In the genomic region with DNA sequence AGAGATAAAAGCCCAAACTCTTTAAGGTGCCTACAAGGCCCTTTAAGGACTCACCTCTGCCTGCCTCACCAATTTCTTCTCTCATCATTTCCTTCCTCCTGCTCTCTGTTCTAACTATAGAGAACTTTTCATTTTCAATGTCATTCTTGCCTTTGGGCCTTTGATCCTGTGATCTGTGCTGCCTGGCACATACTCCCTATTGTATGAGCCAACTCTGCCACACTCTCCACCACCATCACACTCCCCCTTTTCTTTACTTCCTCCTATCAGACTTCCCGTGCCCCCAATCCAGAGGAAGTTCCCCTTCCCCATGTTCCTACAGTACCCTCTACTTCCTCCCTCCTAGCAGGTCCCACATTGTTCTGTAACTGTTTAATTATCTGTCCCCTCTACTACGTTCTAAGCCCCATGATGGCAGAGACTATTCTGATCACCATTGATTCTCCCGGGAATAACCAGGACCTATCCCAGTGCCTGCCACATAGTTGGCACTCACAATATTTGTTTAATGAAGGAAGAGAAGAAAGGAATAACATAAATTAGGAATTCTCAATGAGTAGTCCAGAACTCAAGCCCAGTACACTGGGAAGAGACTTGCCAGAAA, we compare ENCODE assay signal across 12 cellular contexts. TPM values are rescaled to one million over a fixed set of nuclear protein-coding genes. Genes with fewer than 3 reads are reported as not detected.
DNase-seq lines count a peak whose midpoint lies in the region; ATAC-seq, FAIRE-seq and TF ChIP-seq lines count a peak whose summit lies in the region.
"Had no signal": no experiment of that assay in that cellular context is flagged by ENCODE, and none has a peak within 500 bp of the region (broad histone marks: within the 10 kb centered on the region; RNA-seq: fewer than 3 reads in every experiment).

No MANE protein-coding gene starts in this region.

- no peaks in the 10 kb centered on the region for H3K79me2 ChIP-seq in HepG2 (ENCODE audit: insufficient read depth, low read length)

- CTCF ChIA-PET in HepG2 (lab: Yijun Ruan, JAX; ENCODE audit: low intra/inter-chr PET ratio, low total read pairs), result no interaction called here

- FAIRE-seq in HepG2 (lab: Jason Lieb, UNC), result no peak
- FAIRE-seq: TTC549 had no signal

- H3K27me3 Mint-ChIP-seq in activated T-helper 2 cell treated with anti-CD3 and anti-CD28 coated beads, Interferon-gamma antibody, Interleukin-2, Interleukin-4, amounts not matched to agents 10 μg/mL and 5 μg/mL and 100 μg/mL, durations not matched to agents 14 hours and 24 hours and 36 hours (ENCODE audit: low read depth), result no peaks in the 10 kb centered on the region
- no peaks in the 10 kb centered on the region for H3K27me3 Mint-ChIP-seq in memory B cell

- H2AFZ ChIP-seq in HepG2 (ENCODE audit: low read length), result no peak overlapping the region

- TF ChIP-seq RAD21 in liver (IDR thresholded peaks at IDR 0.05), result no peak
- TF ChIP-seq RAD21 in HepG2 (CRISPR knock-in tag; IDR thresholded peaks at IDR 0.05), result no peak

- H3K36me3 ChIP-seq in liver (ENCODE audit: control insufficient read depth in 4 of 4, insufficient read depth in 3 of 4, low read depth in 1 of 4, low read length in 3 of 4) (no peaks in the 10 kb centered on the region), HepG2 (replicated peaks in 1 of 2; ENCODE audit: control insufficient read depth in 1 of 2, insufficient read depth in 2 of 2, low read length in 2 of 2) (no peaks in the 10 kb centered on the region), vagina (no peaks in the 10 kb centered on the region), WERI-Rb-1 (no peaks in the 10 kb centered on the region)
- H3K36me3 ChIP-seq: adrenal gland, ovary had no signal

- peaks cover 4% of the 10 kb centered on the region for H3K9me3 Mint-ChIP-seq in activated T-helper 2 cell treated with anti-CD3 and anti-CD28 coated beads, Interferon-gamma antibody, Interleukin-2, Interleukin-4, amounts not matched to agents 10 μg/mL and 5 μg/mL and 100 μg/mL, durations not matched to agents 14 hours and 24 hours and 36 hours
- H3K9me3 Mint-ChIP-seq in memory B cell, result no peaks in the 10 kb centered on the region

- intact Hi-C loops in HepG2 (cut with micrococcal nuclease; ENCODE audit: unreplicated experiment), result no loop called here
- intact Hi-C loops in activated T-helper 2 cell treated with anti-CD3 and anti-CD28 coated beads, Interferon-gamma antibody, Interleukin-2, Interleukin-4, amounts not matched to agents 10 μg/mL and 5 μg/mL and 100 μg/mL, durations not matched to agents 14 hours and 24 hours and 36 hours (cut with micrococcal nuclease), result no loop called here
- intact Hi-C loops in vagina (cut with DNase I), result no loop called here
- intact Hi-C loops in lower leg skin (cut with DNase I; ENCODE audit: low total_unique reads), result no loop called here

- H3K4me3 Mint-ChIP-seq in activated T-helper 2 cell treated with anti-CD3 and anti-CD28 coated beads, Interferon-gamma antibody, Interleukin-2, Interleukin-4, amounts not matched to agents 10 μg/mL and 5 μg/mL and 100 μg/mL, durations not matched to agents 14 hours and 24 hours and 36 hours (ENCODE audit: low read depth), result peak overlapping the region; percentile 23
- H3K4me3 Mint-ChIP-seq in memory B cell, result peak overlapping the region; percentile 57

- no peak overlapping the region for H3K4me2 ChIP-seq in HepG2 (ENCODE audit: low read depth, low read length)

- H3K4me3 ChIP-seq in liver (ENCODE audit: low read depth in 1 of 3, low read length in 3 of 3) (no peak overlapping the region), HepG2 (replicated peaks in 1 of 3; ENCODE audit: insufficient read depth in 1 of 3, low read depth in 2 of 3, low read length in 3 of 3) (no peak overlapping the region), vagina (no peak overlapping the region), WERI-Rb-1 (ENCODE audit: low read depth, low read length) (no peak overlapping the region), lower leg skin (ENCODE audit: low read depth, poor library complexity, severe bottlenecking) (no peak overlapping the region)
- H3K4me3 ChIP-seq: adrenal gland, ovary had no signal

- H3K4me1 ChIP-seq in liver (ENCODE audit: control insufficient read depth in 4 of 4, insufficient read depth in 4 of 4, low read length in 3 of 4), result peaks cover 12 to 24% (median 19%) of the 10 kb centered on the region in 4 donors
- 0 out of 2 replicates have a peak, but pooled peaks cover 13% of the 10 kb centered on the region for H3K4me1 ChIP-seq in HepG2 (ENCODE audit: insufficient read depth, low read length)
- peaks cover 56% of the 10 kb centered on the region for H3K4me1 ChIP-seq in vagina

- no peak for TF ChIP-seq EP300 in HepG2 (IDR thresholded peaks at IDR 0.05; ENCODE audit: low read depth in 2 of 2, low read length in 2 of 2)
- no peak for TF ChIP-seq EP300 in HepG2 (CRISPR knock-in tag; IDR thresholded peaks at IDR 0.05; ENCODE audit: borderline replicate concordance)

- H3K4me1 Mint-ChIP-seq in activated T-helper 2 cell treated with anti-CD3 and anti-CD28 coated beads, Interferon-gamma antibody, Interleukin-2, Interleukin-4, amounts not matched to agents 10 μg/mL and 5 μg/mL and 100 μg/mL, durations not matched to agents 14 hours and 24 hours and 36 hours (ENCODE audit: low read depth), result peaks cover 89% of the 10 kb centered on the region
- peaks cover 81% of the 10 kb centered on the region for H3K4me1 Mint-ChIP-seq in memory B cell

- H3K9ac ChIP-seq in liver (ENCODE audit: low read depth in 1 of 2, low read length in 2 of 2) (no peak overlapping the region), HepG2 (ENCODE audit: insufficient read depth, low read depth, low read length) (no peak overlapping the region)

- H3K27ac ChIP-seq in liver (ENCODE audit: low read depth in 1 of 2, low read length in 2 of 2) (peak overlapping the region; percentile 81 to 85), HepG2 (ENCODE audit: extremely low read length, insufficient read depth, low read length) (no peak overlapping the region), vagina (peak overlapping the region; percentile 10), WERI-Rb-1 (no peak overlapping the region)
- H3K27ac ChIP-seq: ovary had no signal

- H3K9me3 ChIP-seq in liver (ENCODE audit: control insufficient read depth in 4 of 4, low read length in 3 of 4) (no peaks in the 10 kb centered on the region), HepG2 (ENCODE audit: low read length) (no peaks in the 10 kb centered on the region), vagina (no peaks in the 10 kb centered on the region), WERI-Rb-1 (ENCODE audit: severe bottlenecking) (no peaks in the 10 kb centered on the region)
- H3K9me3 ChIP-seq: adrenal gland, ovary had no signal

- ATAC-seq in HepG2, result no peak
- no peak for ATAC-seq in memory B cell (ENCODE audit: low read depth)

- DNase-seq in HepG2 (ENCODE audit: low spot score), result no peak
- no peak for DNase-seq in activated T-helper 2 cell treated with anti-CD3 and anti-CD28 coated beads, Interferon-gamma antibody, Interleukin-2, Interleukin-4, amounts not matched to agents 10 μg/mL and 5 μg/mL and 100 μg/mL, durations not matched to agents 14 hours and 24 hours and 36 hours (ENCODE audit: low spot score)
- no peak for DNase-seq in memory B cell (ENCODE audit: low spot score in 2 of 2)
- no peak for DNase-seq in vagina (ENCODE audit: extremely low spot score in 2 of 2)
- no peak for DNase-seq in NCI-H510A treated with DMSO at 0.1 percent for 48 hours (lab: John Stamatoyannopoulos, UW)
- DNase-seq in WERI-Rb-1, result no peak
- DNase-seq in lower leg skin (ENCODE audit: low spot score in 2 of 2), result no peak
- DNase-seq: NCI-H1436 treated with DMSO at 0.1 percent for 48 hours, ovary had no signal

- in situ Hi-C loops in HepG2 (cut with HindIII; ENCODE audit: extremely low pct_ligation_motif_present, low pct_unique_long_range_greater_than_20kb), result no loop called here

- TF ChIP-seq CTCF in liver (IDR thresholded peaks at IDR 0.05; ENCODE audit: low read depth, low read length, missing input control), result no peak
- TF ChIP-seq CTCF in HepG2 (CRISPR knock-in tag; IDR thresholded peaks at IDR 0.05), result no peak
- TF ChIP-seq CTCF in vagina (IDR thresholded peaks at IDR 0.05), result no peak
- TF ChIP-seq CTCF in WERI-Rb-1 (IDR thresholded peaks at IDR 0.05; ENCODE audit: low read depth, low read length), result no peak
- no peak for TF ChIP-seq CTCF in lower leg skin (IDR thresholded peaks at IDR 0.05)

- H3K27me3 ChIP-seq in liver (ENCODE audit: control insufficient read depth in 4 of 4, insufficient read depth in 4 of 4, low read length in 3 of 4) (no peaks in the 10 kb centered on the region), HepG2 (ENCODE audit: control insufficient read depth in 1 of 2, insufficient read depth in 2 of 2, low read length in 2 of 2) (peaks cover 0 to 1% of the 10 kb centered on the region in 2 experiments; a peak in 1 of 5 replicates), vagina (no peaks in the 10 kb centered on the region), WERI-Rb-1 (ENCODE audit: insufficient read depth, low read depth, severe bottlenecking) (no peaks in the 10 kb centered on the region)
- H3K27me3 ChIP-seq: adrenal gland, ovary had no signal

- WGBS in liver, result 30% methylated on average over 3 of the region's 3 CpGs
- WGBS in HepG2 (ENCODE audit: low lambda C conversion rate), result 66% methylated on average over 3 of the region's 3 CpGs
- 66 to 75% methylated on average over 3 of the region's 3 CpGs for WGBS in lower leg skin, 2 donors

- peaks cover 91% of the 10 kb centered on the region for H3K36me3 Mint-ChIP-seq in activated T-helper 2 cell treated with anti-CD3 and anti-CD28 coated beads, Interferon-gamma antibody, Interleukin-2, Interleukin-4, amounts not matched to agents 10 μg/mL and 5 μg/mL and 100 μg/mL, durations not matched to agents 14 hours and 24 hours and 36 hours (ENCODE audit: low read depth)
- H3K36me3 Mint-ChIP-seq in memory B cell, result peaks cover 54% of the 10 kb centered on the region

- no TSS peak for BruUV-seq in HepG2 (replicated peaks; lab: Mats Ljungman, UMichigan)

- H4K20me1 ChIP-seq in HepG2 (ENCODE audit: insufficient read depth, low read length), result no peaks in the 10 kb centered on the region

- H3K27ac Mint-ChIP-seq in activated T-helper 2 cell treated with anti-CD3 and anti-CD28 coated beads, Interferon-gamma antibody, Interleukin-2, Interleukin-4, amounts not matched to agents 10 μg/mL and 5 μg/mL and 100 μg/mL, durations not matched to agents 14 hours and 24 hours and 36 hours, result peak overlapping the region; percentile 78
- peak overlapping the region; percentile 88 for H3K27ac Mint-ChIP-seq in memory B cell

- POLR2A ChIA-PET in HepG2 (lab: Yijun Ruan, JAX), result no interaction called here

- TF ChIP-seq POLR2A in HepG2 (IDR thresholded peaks at IDR 0.05; ENCODE audit: insufficient read depth in 1 of 2, low read depth in 2 of 2, low read length in 2 of 2) (no peak), vagina (IDR thresholded peaks at IDR 0.05) (no peak), lower leg skin (IDR thresholded peaks at IDR 0.05) (no peak)

RNA-seq across cellular contexts. Expression of gene ADAM19, which starts 27.6 kb away (rescaled TPM):
- total RNA-seq in liver (1 to 10 TPM; 2.4 to 7.1 TPM), HepG2 (2016; rRNA removed; fragmentation: Illumina TruSeq; extraction: Trizol) (0.24 and 0.38 TPM in 2 replicates), vagina (4.9 TPM), lower leg skin (1 to 10 TPM in 2 of 4 donors, under 1 TPM in 2; 0.68 to 1.7 (median 1.0) TPM)
- polyA plus RNA-seq in liver (1 to 10 TPM; 2.4 to 3.3 TPM), HepG2 (2011; rRNA removed) (0.61 and 0.74 TPM in 2 replicates)
- 0.18 TPM in 1 of 2 replicates, not detected in the other for total RNA-seq in HepG2 (2016; cell fraction: cytosol; rRNA removed; fragmentation: Illumina TruSeq; extraction: Trizol; ENCODE audit: low read depth)
- total RNA-seq in HepG2 (2016; cell fraction: insoluble cytoplasmic fraction; rRNA removed; fragmentation: Illumina TruSeq; extraction: Trizol), result 0.13 and 0.28 TPM in 2 replicates
- 0.15 and 0.17 TPM in 2 replicates for total RNA-seq in HepG2 (2016; cell fraction: membrane; rRNA removed; fragmentation: Illumina TruSeq; extraction: Trizol)
- total RNA-seq in HepG2 (2016; cell fraction: nucleus; rRNA removed; fragmentation: Illumina TruSeq; extraction: Trizol), result 0.41 and 0.50 TPM in 2 replicates
- 0.31 and 0.35 TPM in 2 replicates for polyA plus RNA-seq in HepG2 (2011; cell fraction: cytosol; rRNA removed)
- 1.1 and 1.4 TPM in 2 replicates for polyA plus RNA-seq in HepG2 (2011; cell fraction: nucleus; rRNA removed)
- 0.21 and 0.23 TPM in 2 replicates for polyA plus RNA-seq in HepG2 (2012)
- polyA plus RNA-seq in HepG2 (2016; cell fraction: cytosol; fragmentation: Illumina TruSeq; extraction: Trizol; ENCODE audit: low read depth), result 0.03 TPM in 1 of 2 replicates, not detected in the other
- polyA plus RNA-seq in HepG2 (2016; cell fraction: insoluble cytoplasmic fraction; fragmentation: Illumina TruSeq; extraction: Trizol; ENCODE audit: low read depth), result 0.03 and 0.07 TPM in 2 replicates
- 0.12 TPM in 1 of 2 replicates, not detected in the other for polyA plus RNA-seq in HepG2 (2016; cell fraction: membrane; fragmentation: Illumina TruSeq; extraction: Trizol; ENCODE audit: low read depth)
- 0.52 and 0.73 TPM in 2 replicates for polyA plus RNA-seq in HepG2 (2016; cell fraction: nucleus; fragmentation: Illumina TruSeq; extraction: Trizol; ENCODE audit: insufficient read depth, low read depth)
- 0.12 and 1.3 TPM in 2 replicates for polyA minus RNA-seq in HepG2 (2011; rRNA and poly(A)+ RNA removed; ENCODE audit: low replicate concordance)
- 0.53 and 0.69 TPM in 2 replicates for polyA minus RNA-seq in HepG2 (2011; cell fraction: cytosol; rRNA and poly(A)+ RNA removed)
- 0.77 and 0.87 TPM in 2 replicates for polyA minus RNA-seq in HepG2 (2011; cell fraction: nucleus; rRNA and poly(A)+ RNA removed)
- 229 and 237 TPM in 2 replicates for total RNA-seq in activated T-helper 2 cell treated with anti-CD3 and anti-CD28 coated beads, Interferon-gamma antibody, Interleukin-2, Interleukin-4, amounts not matched to agents 10 μg/mL and 5 μg/mL and 100 μg/mL, durations not matched to agents 14 hours and 24 hours and 36 hours

Comparison
In these comparisons a context has a peak if more than half of its experiments do, and no peak if none do; other contexts are left out.
1. H3K27ac ChIP-seq: peak in liver (2 of 2) and vagina (single experiment); none in HepG2 (single experiment) and WERI-Rb-1 (single experiment).
2. RNA of gene ADAM19, which starts 27.6 kb away (total RNA-seq): 229 to 237 TPM in activated T-helper 2 cell treated with anti-CD3 and anti-CD28 coated beads, Interferon-gamma antibody, Interleukin-2, Interleukin-4, amounts not matched to agents 10 μg/mL and 5 μg/mL and 100 μg/mL, durations not matched to agents 14 hours and 24 hours and 36 hours; 2.4 to 7.1 TPM in liver, 4.9 TPM in vagina (single experiment), 0.68 to 1.7 TPM in lower leg skin and 0.13 to 0.50 TPM in HepG2; every median in the first group is over 10 times any median in the second.